In genomic region chr17:30323262-30323894, GRCh38 we compare ENCODE assay signal across 10 cellular contexts. TPM values are rescaled to one million over a fixed set of nuclear protein-coding genes. Genes with fewer than 3 reads are reported as not detected.
A peak's percentile ranks its signal among the peaks of the same experiment; 100 is the strongest.
DNase-seq lines count a peak whose midpoint lies in the region; FAIRE-seq and TF ChIP-seq lines count a peak whose summit lies in the region.
"Had no signal": no experiment of that assay in that cellular context is flagged by ENCODE, and none has a peak within 500 bp of the region (broad histone marks: within the 10 kb centered on the region; RNA-seq: fewer than 3 reads in every experiment).

No MANE protein-coding gene starts in this region.

- TF ChIP-seq CTCF in DOHH2 (IDR thresholded peaks at IDR 0.05; ENCODE audit: low read depth, low read length, poor library complexity, severe bottlenecking) (no peak), osteoblast (IDR thresholded peaks at IDR 0.05; ENCODE audit: extremely low read depth, low read depth, low read length) (no peak), kidney (IDR thresholded peaks at IDR 0.05; ENCODE audit: borderline replicate concordance, extremely low read depth, insufficient read depth) (no peak)

- H3K27ac ChIP-seq in DOHH2 (ENCODE audit: low read depth, low read length) (no peak overlapping the region), osteoblast (ENCODE audit: low read depth, low read length) (no peak overlapping the region), kidney (ENCODE audit: low read depth in 2 of 2, low read length in 2 of 2) (no peak overlapping the region)

- peak overlapping the region; percentile 41 for H3K4me2 ChIP-seq in DOHH2 (ENCODE audit: low read length)
- H3K4me2 ChIP-seq in osteoblast (ENCODE audit: insufficient read depth, low read length) = no peak overlapping the region

- no peak overlapping the region for H3K4me3 Mint-ChIP-seq in immature natural killer cell

- no peak overlapping the region for H3K9ac ChIP-seq in kidney (ENCODE audit: low read length in 2 of 2)

- no peaks in the 10 kb centered on the region for H3K36me3 Mint-ChIP-seq in immature natural killer cell

- H3K27me3 Mint-ChIP-seq in immature natural killer cell (ENCODE audit: low read depth in 3 of 3) = peaks cover 0 to 3% (median 0%) of the 10 kb centered on the region in 3 donors

- no peaks in the 10 kb centered on the region for H3K9me3 Mint-ChIP-seq in immature natural killer cell

- peaks cover 14% of the 10 kb centered on the region for H3K4me1 ChIP-seq in DOHH2 (ENCODE audit: control insufficient read depth, low read length)
- no peaks in the 10 kb centered on the region for H3K4me1 ChIP-seq in osteoblast (ENCODE audit: insufficient read depth, low read length)
- no peaks in the 10 kb centered on the region for H3K4me1 ChIP-seq in kidney (ENCODE audit: control insufficient read depth in 1 of 2, insufficient read depth in 1 of 2, low read depth in 1 of 2, low read length in 2 of 2)

- intact Hi-C loops in kidney (cut with DNase I) = no loop called here

- no peak overlapping the region for H2AFZ ChIP-seq in osteoblast (ENCODE audit: low read length)

- no peak overlapping the region for H3K4me3 ChIP-seq in DOHH2 (ENCODE audit: low read length)
- no peak overlapping the region for H3K4me3 ChIP-seq in osteoblast (ENCODE audit: insufficient read depth, low read length)
- H3K4me3 ChIP-seq in kidney (ENCODE audit: low read length in 2 of 2) = no peak overlapping the region

- no peaks in the 10 kb centered on the region for H4K20me1 ChIP-seq in DOHH2 (ENCODE audit: control insufficient read depth, insufficient read depth, low read depth, low read length)
- no peaks in the 10 kb centered on the region for H4K20me1 ChIP-seq in osteoblast (ENCODE audit: insufficient read depth, low read length)

- peak overlapping the region in 4 of 6 donors; percentile 2 to 46 (median 30) for H3K27ac Mint-ChIP-seq in immature natural killer cell

- no peaks in the 10 kb centered on the region for H3K79me2 ChIP-seq in DOHH2 (ENCODE audit: control insufficient read depth, low read length)
- H3K79me2 ChIP-seq in osteoblast (ENCODE audit: insufficient read depth, low read length) = no peaks in the 10 kb centered on the region

- H3K27me3 ChIP-seq in DOHH2 (ENCODE audit: control insufficient read depth, low read length) = peaks cover 7% of the 10 kb centered on the region; the same call in 1 of the 2 replicates
- H3K27me3 ChIP-seq in osteoblast (ENCODE audit: insufficient read depth, low read length) = peaks cover 29% of the 10 kb centered on the region

- H3K9me2 ChIP-seq in DOHH2 (replicated peaks; ENCODE audit: control insufficient read depth, low read length) = no peaks in the 10 kb centered on the region

- DNase-seq in NCI-H1105 treated with DMSO at 0.1 percent for 48 hours (lab: John Stamatoyannopoulos, UW) (peak; percentile 72), T-helper 9 cell (peak; percentile 35), immature natural killer cell (no peak), osteoblast (ENCODE audit: insufficient read length, low spot score, missing footprints) (no peak), AG08395 (ENCODE audit: low spot score) (no peak), kidney (no peak)

- no peak for FAIRE-seq in kidney (lab: Jason Lieb, UNC)

- no peaks in the 10 kb centered on the region for H3K36me3 ChIP-seq in DOHH2 (ENCODE audit: control insufficient read depth, low read length)
- H3K36me3 ChIP-seq in osteoblast (ENCODE audit: insufficient read depth, low read length) = no peaks in the 10 kb centered on the region
- no peaks in the 10 kb centered on the region for H3K36me3 ChIP-seq in kidney (ENCODE audit: control insufficient read depth in 1 of 2, insufficient read depth in 2 of 2, low read length in 2 of 2)

- H3F3A ChIP-seq in DOHH2 (ENCODE audit: control insufficient read depth, insufficient read depth) = no peaks in the 10 kb centered on the region

- H3K4me1 Mint-ChIP-seq in immature natural killer cell = peaks cover 10 to 15% of the 10 kb centered on the region in 2 donors

- H3K9me3 ChIP-seq in DOHH2 (ENCODE audit: control insufficient read depth, insufficient read depth, low read length) (no peaks in the 10 kb centered on the region), osteoblast (ENCODE audit: low read depth, low read length) (no peaks in the 10 kb centered on the region), kidney (ENCODE audit: control insufficient read depth in 1 of 2, low read length in 2 of 2) (no peaks in the 10 kb centered on the region)

RNA-seq across cellular contexts. Expression of gene TMIGD1, which starts 10.5 kb away (rescaled TPM):
- polyA plus RNA-seq in immature natural killer cell (not detected), kidney (ENCODE audit: insufficient read depth, low read depth, low replicate concordance) (0.90 TPM)
- total RNA-seq in osteoblast (not detected in 2 replicates), kidney (not detected)
- total RNA-seq: aorta, sciatic nerve, temporal lobe had no signal

RNA-seq across cellular contexts. Expression of gene BLMH, which starts 31.6 kb away (rescaled TPM):
- polyA plus RNA-seq in immature natural killer cell (10 to 100 TPM; 17.2 to 31.3 (median 27.5) TPM), kidney (ENCODE audit: insufficient read depth, low read depth, low replicate concordance) (30.5 TPM)
- total RNA-seq in osteoblast (36.5 and 39.8 TPM in 2 replicates), kidney (32.5 TPM)

RNA-seq across cellular contexts. Expression of gene CPD, which starts 55.3 kb away (rescaled TPM):
- polyA plus RNA-seq in immature natural killer cell = 10 to 100 TPM; 22.0 to 37.4 (median 24.8) TPM
- 95.2 and 146 TPM in 2 replicates for total RNA-seq in osteoblast
- 139 TPM for total RNA-seq in kidney
- polyA plus RNA-seq in kidney (ENCODE audit: insufficient read depth, low read depth, low replicate concordance) = 11.6 TPM

Comparison
In these comparisons a context has a peak if more than half of its experiments do, and no peak if none do; other contexts are left out.
1. DNase-seq: peak in NCI-H1105 treated with DMSO at 0.1 percent for 48 hours (single experiment) and T-helper 9 cell (single experiment); none in immature natural killer cell (0 of 3), osteoblast (single experiment), AG08395 (single experiment) and kidney (single experiment).